Comparison of ENCODE assay signal across 8 cellular contexts in the genomic region with DNA sequence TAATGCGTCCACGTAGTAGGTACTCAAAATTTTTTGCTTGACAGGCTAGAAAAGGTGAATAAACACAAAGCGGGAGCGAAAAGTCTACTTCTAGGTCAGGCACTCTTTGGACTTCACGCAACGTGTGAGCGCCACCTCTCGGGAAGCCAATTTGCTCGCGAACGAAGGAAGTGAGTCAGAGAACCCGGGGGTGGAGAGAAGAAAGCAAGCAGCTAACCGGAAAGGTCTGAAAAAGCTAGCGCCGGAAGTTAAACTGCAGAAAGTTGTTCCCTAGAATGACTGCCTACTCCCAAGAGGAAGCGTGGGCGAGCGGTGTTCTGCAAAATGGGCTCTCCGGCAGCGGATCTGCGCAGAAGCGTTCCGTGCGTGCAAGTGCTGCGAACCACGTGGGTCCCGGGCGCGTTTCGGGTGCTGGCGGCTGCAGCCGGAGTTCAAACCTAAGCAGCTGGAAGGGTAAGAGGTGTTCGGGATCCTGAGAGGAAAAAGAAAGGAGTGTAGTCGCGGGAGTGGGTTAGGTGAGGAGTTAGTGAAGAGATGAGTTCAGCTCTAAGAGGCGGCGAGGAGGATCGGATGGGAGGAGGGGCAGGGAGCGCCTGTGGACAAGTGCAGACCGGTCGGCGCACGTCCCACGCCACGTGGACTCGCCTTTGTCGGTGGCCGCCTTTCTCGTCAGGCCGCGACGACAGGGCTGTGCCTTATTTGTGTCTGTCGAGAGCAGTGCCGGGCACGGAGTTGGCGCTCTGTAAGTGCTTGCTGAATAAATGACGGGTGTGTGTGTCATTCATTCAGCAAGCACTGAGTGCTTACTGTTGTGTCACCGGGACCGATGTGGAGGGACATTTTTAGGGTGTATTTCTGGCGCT. TPM values are rescaled to one million over a fixed set of nuclear protein-coding genes. Genes with fewer than 3 reads are reported as not detected.
DNase-seq lines count a peak whose midpoint lies in the region; ATAC-seq and TF ChIP-seq lines count a peak whose summit lies in the region.

Gene NME1 (plus strand): TSS at position 350 of the 863 bp plus-strand sequence. CDS start 2,096 bp downstream, outside the sequence.

- peak; percentile 99 for DNase-seq in AG09319 (ENCODE audit: extremely low read depth, low read depth)
- peak; percentile 99 for DNase-seq in NCI-H2227 treated with DMSO at 0.1 percent for 48 hours (lab: John Stamatoyannopoulos, UW)
- DNase-seq in WTC11 (ENCODE audit: low spot score): peak; percentile 96
- DNase-seq in central memory CD4-positive, alpha-beta T cell: peak; percentile 98
- peak; percentile 100 for DNase-seq in iris pigment epithelial cell (ENCODE audit: low read depth)
- peak; percentile 96 to 98 for DNase-seq in stimulated activated CD4-positive, alpha-beta T cell treated with anti-CD3 and anti-CD28 coated beads, Interleukin-12 subunit alpha, Interleukin-12 subunit beta, amount 100 ng/mL, for 24 hours (ENCODE audit: low read depth in 2 of 2)

- no peaks in the 10 kb centered on the region for H3K27me3 Mint-ChIP-seq in WTC11 (ENCODE audit: low read depth)

- H3K4me3 Mint-ChIP-seq in WTC11: no peak within 1 kb of the TSS

- 0 out of 2 replicates have a peak, but pooled peaks cover 3% of the 10 kb centered on the region for H3K9me3 Mint-ChIP-seq in WTC11

- peak; percentile 92 for TF ChIP-seq CTCF in AG09319 (IDR thresholded peaks at IDR 0.05; ENCODE audit: low read depth, low read length)
- TF ChIP-seq CTCF in WTC11 (IDR thresholded peaks at IDR 0.05): no peak

- peaks cover 28% of the 10 kb centered on the region for H3K36me3 Mint-ChIP-seq in WTC11

- CTCF ChIA-PET in WTC11 (lab: Charles Lee): interaction anchor here (0.6 to 2.0 kb wide), 27 partner anchors 12 to 371 kb away, joined by 3 to 23 read pairs (median 4); partner anchors contain the start of genes NME2 and SPAG9

- no peaks in the 10 kb centered on the region for H3K4me1 Mint-ChIP-seq in WTC11

- H3K27ac Mint-ChIP-seq in WTC11: no peak within 1 kb of the TSS

- POLR2A ChIA-PET in WTC11 (lab: Charles Lee): interaction anchor here (0.6 to 1.9 kb wide), 7 partner anchors 12 to 1542 kb away, joined by 3 to 15 read pairs (median 3); partner anchors contain the start of genes NME2 and SPAG9

- ATAC-seq in GM18909 (IDR thresholded peaks at IDR 0.05; ENCODE audit: poor library complexity, unreplicated experiment): peak; percentile 92
- ATAC-seq in HG03175 (IDR thresholded peaks at IDR 0.05; ENCODE audit: unreplicated experiment): peak; percentile 95
- ATAC-seq in WTC11: peak; percentile 91

TF ChIP-seq in WTC11, 78 proteins besides CTCF, POLR2A, EP300 and RAD21 (continues in another document):
- TF ChIP-seq NR3C1 (CRISPR knock-in tag; conservative IDR thresholded peaks at IDR 0.05; ENCODE audit: low read depth) (no peak), ERG (CRISPR knock-in tag; IDR thresholded peaks at IDR 0.05) (no peak), OVOL2 (CRISPR knock-in tag; IDR thresholded peaks at IDR 0.05; ENCODE audit: borderline replicate concordance) (no peak), MYBL2 (CRISPR knock-in tag; IDR thresholded peaks at IDR 0.05) (peak; percentile 93), KAT7 (CRISPR knock-in tag; IDR thresholded peaks at IDR 0.05; ENCODE audit: borderline replicate concordance) (peak; percentile 85; the same call in 1 of the 2 replicates), CDX4 (CRISPR knock-in tag; IDR thresholded peaks at IDR 0.05; ENCODE audit: borderline replicate concordance) (no peak), GRHL2 (CRISPR knock-in tag; IDR thresholded peaks at IDR 0.05; ENCODE audit: insufficient replicate concordance, severe bottlenecking) (no peak), CBFB (CRISPR knock-in tag; IDR thresholded peaks at IDR 0.05; ENCODE audit: low read depth) (no peak), NR2C2 (CRISPR knock-in tag; IDR thresholded peaks at IDR 0.05) (no peak), STAT6 (CRISPR knock-in tag; conservative IDR thresholded peaks at IDR 0.05; ENCODE audit: low read depth) (no peak), ZMAT4 (CRISPR knock-in tag; IDR thresholded peaks at IDR 0.05) (no peak; the same call in 1 of the 2 replicates), EMX1 (CRISPR knock-in tag; IDR thresholded peaks at IDR 0.05) (no peak), TCF7 (CRISPR knock-in tag; IDR thresholded peaks at IDR 0.05; ENCODE audit: low read depth) (no peak), ATF1 (CRISPR knock-in tag; IDR thresholded peaks at IDR 0.05) (0 out of 2 replicates have a peak, but pooled peaks have one; percentile 51)
- TF ChIP-seq, protein P1, sequence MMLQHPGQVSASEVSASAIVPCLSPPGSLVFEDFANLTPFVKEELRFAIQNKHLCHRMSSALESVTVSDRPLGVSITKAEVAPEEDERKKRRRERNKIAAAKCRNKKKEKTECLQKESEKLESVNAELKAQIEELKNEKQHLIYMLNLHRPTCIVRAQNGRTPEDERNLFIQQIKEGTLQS (CRISPR knock-in tag; conservative IDR thresholded peaks at IDR 0.05): no peak
- TF ChIP-seq, protein P2, sequence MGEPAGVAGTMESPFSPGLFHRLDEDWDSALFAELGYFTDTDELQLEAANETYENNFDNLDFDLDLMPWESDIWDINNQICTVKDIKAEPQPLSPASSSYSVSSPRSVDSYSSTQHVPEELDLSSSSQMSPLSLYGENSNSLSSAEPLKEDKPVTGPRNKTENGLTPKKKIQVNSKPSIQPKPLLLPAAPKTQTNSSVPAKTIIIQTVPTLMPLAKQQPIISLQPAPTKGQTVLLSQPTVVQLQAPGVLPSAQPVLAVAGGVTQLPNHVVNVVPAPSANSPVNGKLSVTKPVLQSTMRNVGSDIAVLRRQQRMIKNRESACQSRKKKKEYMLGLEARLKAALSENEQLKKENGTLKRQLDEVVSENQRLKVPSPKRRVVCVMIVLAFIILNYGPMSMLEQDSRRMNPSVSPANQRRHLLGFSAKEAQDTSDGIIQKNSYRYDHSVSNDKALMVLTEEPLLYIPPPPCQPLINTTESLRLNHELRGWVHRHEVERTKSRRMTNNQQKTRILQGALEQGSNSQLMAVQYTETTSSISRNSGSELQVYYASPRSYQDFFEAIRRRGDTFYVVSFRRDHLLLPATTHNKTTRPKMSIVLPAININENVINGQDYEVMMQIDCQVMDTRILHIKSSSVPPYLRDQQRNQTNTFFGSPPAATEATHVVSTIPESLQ (CRISPR knock-in tag; IDR thresholded peaks at IDR 0.05): no peak
- TF ChIP-seq, protein P3, sequence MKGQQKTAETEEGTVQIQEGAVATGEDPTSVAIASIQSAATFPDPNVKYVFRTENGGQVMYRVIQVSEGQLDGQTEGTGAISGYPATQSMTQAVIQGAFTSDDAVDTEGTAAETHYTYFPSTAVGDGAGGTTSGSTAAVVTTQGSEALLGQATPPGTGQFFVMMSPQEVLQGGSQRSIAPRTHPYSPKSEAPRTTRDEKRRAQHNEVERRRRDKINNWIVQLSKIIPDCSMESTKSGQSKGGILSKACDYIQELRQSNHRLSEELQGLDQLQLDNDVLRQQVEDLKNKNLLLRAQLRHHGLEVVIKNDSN (CRISPR knock-in tag; IDR thresholded peaks at IDR 0.05): peak; percentile 92

RNA-seq across cellular contexts. Expression of gene NME1, which starts in this region (rescaled TPM):
- total RNA-seq in WTC11 (2021): 210 to 238 TPM (median 210 TPM) in 3 replicates

Comparison
In these comparisons a context has a peak if more than half of its experiments do, and no peak if none do; other contexts are left out.
1. Peak in every context shown above with its lines: DNase-seq and ATAC-seq.